ENCODE assay signal across 1 cellular context in the genomic region with DNA sequence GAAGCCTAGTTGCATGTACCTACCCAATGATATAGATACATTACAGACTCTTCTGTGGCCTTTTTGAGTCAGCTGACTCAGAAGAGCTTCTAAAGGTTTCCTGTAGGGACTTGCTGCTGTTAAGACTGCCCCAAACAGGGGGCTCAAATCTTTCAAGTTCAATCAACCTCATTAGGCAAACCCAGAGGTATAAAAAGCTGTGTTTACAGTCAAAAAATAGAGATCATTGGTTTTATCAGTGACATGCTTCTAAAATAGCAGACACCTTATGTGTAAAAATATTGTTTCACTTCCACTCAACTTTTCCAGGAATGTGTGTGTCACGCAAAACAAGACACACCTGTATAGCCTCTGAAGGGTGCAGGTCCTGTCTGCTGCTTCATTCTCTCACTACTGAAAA.
TF ChIP-seq lines count a peak whose summit lies in the region.

No MANE protein-coding gene starts in this region.

TF ChIP-seq in HepG2, 621 proteins besides CTCF, POLR2A, EP300 and RAD21 (continued from another document):
- TF ChIP-seq, protein P1, sequence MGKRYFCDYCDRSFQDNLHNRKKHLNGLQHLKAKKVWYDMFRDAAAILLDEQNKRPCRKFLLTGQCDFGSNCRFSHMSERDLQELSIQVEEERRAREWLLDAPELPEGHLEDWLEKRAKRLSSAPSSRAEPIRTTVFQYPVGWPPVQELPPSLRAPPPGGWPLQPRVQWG (CRISPR knock-in tag; IDR thresholded peaks at IDR 0.05; ENCODE audit: borderline replicate concordance, low read depth) = no peak
- TF ChIP-seq, protein P2, sequence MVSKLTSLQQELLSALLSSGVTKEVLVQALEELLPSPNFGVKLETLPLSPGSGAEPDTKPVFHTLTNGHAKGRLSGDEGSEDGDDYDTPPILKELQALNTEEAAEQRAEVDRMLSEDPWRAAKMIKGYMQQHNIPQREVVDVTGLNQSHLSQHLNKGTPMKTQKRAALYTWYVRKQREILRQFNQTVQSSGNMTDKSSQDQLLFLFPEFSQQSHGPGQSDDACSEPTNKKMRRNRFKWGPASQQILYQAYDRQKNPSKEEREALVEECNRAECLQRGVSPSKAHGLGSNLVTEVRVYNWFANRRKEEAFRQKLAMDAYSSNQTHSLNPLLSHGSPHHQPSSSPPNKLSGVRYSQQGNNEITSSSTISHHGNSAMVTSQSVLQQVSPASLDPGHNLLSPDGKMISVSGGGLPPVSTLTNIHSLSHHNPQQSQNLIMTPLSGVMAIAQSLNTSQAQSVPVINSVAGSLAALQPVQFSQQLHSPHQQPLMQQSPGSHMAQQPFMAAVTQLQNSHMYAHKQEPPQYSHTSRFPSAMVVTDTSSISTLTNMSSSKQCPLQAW (CRISPR knock-in tag; IDR thresholded peaks at IDR 0.05) = no peak
- TF ChIP-seq ZNF687 (CRISPR knock-in tag; IDR thresholded peaks at IDR 0.05) (no peak), GATAD2A (CRISPR knock-in tag; IDR thresholded peaks at IDR 0.05) (no peak), SMARCC2 (IDR thresholded peaks at IDR 0.05) (no peak), KLF6 (CRISPR knock-in tag; IDR thresholded peaks at IDR 0.05) (no peak), MZF1 (CRISPR knock-in tag; IDR thresholded peaks at IDR 0.05; ENCODE audit: borderline replicate concordance) (no peak), ZNF550 (CRISPR knock-in tag; IDR thresholded peaks at IDR 0.05; ENCODE audit: borderline replicate concordance) (no peak), MAFK (conservative IDR thresholded peaks at IDR 0.05 in 1 of 2, IDR thresholded peaks at IDR 0.05 in 1 of 2; ENCODE audit: low read length in 2 of 2) (no peak), E2F1 (CRISPR knock-in tag; IDR thresholded peaks at IDR 0.05) (no peak), NBN (conservative IDR thresholded peaks at IDR 0.05) (no peak), KDM1A (CRISPR knock-in tag; IDR thresholded peaks at IDR 0.05) (no peak), HCFC1 (IDR thresholded peaks at IDR 0.05; ENCODE audit: low read depth, low read length) (no peak), NFIC (IDR thresholded peaks at IDR 0.05; ENCODE audit: low read length) (no peak), ZNF335 (CRISPR knock-in tag; IDR thresholded peaks at IDR 0.05) (no peak)
- TF ChIP-seq, protein P3, sequence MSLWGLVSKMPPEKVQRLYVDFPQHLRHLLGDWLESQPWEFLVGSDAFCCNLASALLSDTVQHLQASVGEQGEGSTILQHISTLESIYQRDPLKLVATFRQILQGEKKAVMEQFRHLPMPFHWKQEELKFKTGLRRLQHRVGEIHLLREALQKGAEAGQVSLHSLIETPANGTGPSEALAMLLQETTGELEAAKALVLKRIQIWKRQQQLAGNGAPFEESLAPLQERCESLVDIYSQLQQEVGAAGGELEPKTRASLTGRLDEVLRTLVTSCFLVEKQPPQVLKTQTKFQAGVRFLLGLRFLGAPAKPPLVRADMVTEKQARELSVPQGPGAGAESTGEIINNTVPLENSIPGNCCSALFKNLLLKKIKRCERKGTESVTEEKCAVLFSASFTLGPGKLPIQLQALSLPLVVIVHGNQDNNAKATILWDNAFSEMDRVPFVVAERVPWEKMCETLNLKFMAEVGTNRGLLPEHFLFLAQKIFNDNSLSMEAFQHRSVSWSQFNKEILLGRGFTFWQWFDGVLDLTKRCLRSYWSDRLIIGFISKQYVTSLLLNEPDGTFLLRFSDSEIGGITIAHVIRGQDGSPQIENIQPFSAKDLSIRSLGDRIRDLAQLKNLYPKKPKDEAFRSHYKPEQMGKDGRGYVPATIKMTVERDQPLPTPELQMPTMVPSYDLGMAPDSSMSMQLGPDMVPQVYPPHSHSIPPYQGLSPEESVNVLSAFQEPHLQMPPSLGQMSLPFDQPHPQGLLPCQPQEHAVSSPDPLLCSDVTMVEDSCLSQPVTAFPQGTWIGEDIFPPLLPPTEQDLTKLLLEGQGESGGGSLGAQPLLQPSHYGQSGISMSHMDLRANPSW (CRISPR knock-in tag; IDR thresholded peaks at IDR 0.05; ENCODE audit: borderline replicate concordance) = no peak
TF ChIP-seq in HepG2: peak in this region for 0.
